ENCODE assay signal across 8 cellular contexts in the genomic region with DNA sequence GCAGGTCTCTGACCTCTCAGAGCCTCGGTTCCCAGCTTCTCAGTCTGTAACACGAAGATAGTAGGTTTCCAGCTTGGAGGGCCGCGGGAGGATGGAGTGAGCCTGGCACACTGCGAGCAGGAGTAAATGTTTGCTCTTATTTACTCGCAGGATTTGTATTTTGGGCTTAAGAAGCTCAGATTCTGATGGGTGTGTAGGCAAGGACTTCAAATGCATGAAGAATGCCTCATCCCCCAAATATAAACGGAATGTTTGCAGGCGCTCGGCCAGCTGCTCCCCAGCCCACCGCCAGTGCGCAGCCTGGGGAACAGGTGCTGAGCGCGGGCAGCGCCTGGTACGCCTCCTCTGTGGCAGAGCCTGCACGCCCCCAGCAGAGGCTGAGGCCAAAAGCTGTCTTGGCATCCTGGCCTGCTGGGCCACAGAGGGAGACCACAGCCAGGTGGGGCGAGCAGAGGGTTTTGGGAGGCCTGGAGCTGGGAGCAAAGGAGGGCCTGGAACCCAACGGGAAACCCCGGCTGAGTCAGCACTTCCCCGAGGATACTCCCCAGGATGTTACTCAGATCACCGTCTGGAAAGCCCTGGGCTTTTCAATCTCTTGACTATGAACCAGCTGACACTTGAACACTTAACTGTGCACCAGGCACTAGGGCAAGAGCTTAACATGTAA. TPM values are rescaled to one million over a fixed set of nuclear protein-coding genes. Genes with fewer than 3 reads are reported as not detected.
DNase-seq lines count a peak whose midpoint lies in the region; ATAC-seq and TF ChIP-seq lines count a peak whose summit lies in the region.

No MANE protein-coding gene starts in this region.

- H3K36me3 ChIP-seq in mammary epithelial cell (ENCODE audit: insufficient read depth, low read length) (peaks cover 19% of the 10 kb centered on the region), mucosa of stomach (ENCODE audit: control insufficient read depth, insufficient read depth, low read length) (peaks cover 7% of the 10 kb centered on the region), mesendoderm (ENCODE audit: control insufficient read depth, insufficient read depth, low read length) (no peaks in the 10 kb centered on the region)

- H2BK120ac ChIP-seq in mesendoderm (ENCODE audit: low read depth, low read length), result no peak overlapping the region

- TF ChIP-seq CTCF in CD4-positive, alpha-beta T cell (IDR thresholded peaks at IDR 0.05), result no peak
- no peak for TF ChIP-seq CTCF in mammary epithelial cell (conservative IDR thresholded peaks at IDR 0.05 in 1 of 2, IDR thresholded peaks at IDR 0.05 in 1 of 2; ENCODE audit: extremely low read depth in 1 of 2, insufficient read depth in 1 of 2, low read depth in 1 of 2, low read length in 2 of 2)

- H3K27me3 Mint-ChIP-seq in CD4-positive, alpha-beta T cell, result no peaks in the 10 kb centered on the region

- in situ Hi-C loops in mammary epithelial cell (cut with MboI; ENCODE audit: low sequenced_read_pairs in 2 of 2), result no loop called here

- H3K36me3 Mint-ChIP-seq in CD4-positive, alpha-beta T cell (ENCODE audit: low read depth), result peaks cover 77% of the 10 kb centered on the region

- no peak for DNase-seq in CD4-positive, alpha-beta T cell
- DNase-seq in NAMALWA (ENCODE audit: low spot score), result peak; percentile 59
- DNase-seq in mammary epithelial cell, result peak; percentile 96
- no peak for DNase-seq in NCI-H345 treated with DMSO at 0.1 percent for 48 hours (lab: John Stamatoyannopoulos, UW; ENCODE audit: unreplicated experiment)
- DNase-seq in NCI-H187 treated with DMSO at 0.1 percent for 48 hours (lab: John Stamatoyannopoulos, UW), result no peak
- DNase-seq in GDM1 (lab: John Stamatoyannopoulos, UW), result no peak
- DNase-seq in mesendoderm, result no peak

- no peak overlapping the region for H3K23ac ChIP-seq in mesendoderm (ENCODE audit: low read length)

- H3K27ac ChIP-seq in CD4-positive, alpha-beta T cell (ENCODE audit: low read depth, low read length), result peak overlapping the region; percentile 70
- peak overlapping the region; percentile 72 for H3K27ac ChIP-seq in mammary epithelial cell (ENCODE audit: insufficient read depth, low read depth, low read length)
- no peak overlapping the region for H3K27ac ChIP-seq in mesendoderm (ENCODE audit: low read depth, low read length)

- H4K5ac ChIP-seq in mesendoderm (ENCODE audit: low read length), result no peak overlapping the region

- H2AK5ac ChIP-seq in mesendoderm (ENCODE audit: low read length), result no peak overlapping the region

- dilution Hi-C loops in mammary epithelial cell (cut with HindIII; ENCODE audit: low sequenced_read_pairs), result no loop called here

- CTCF ChIA-PET in CD4-positive, alpha-beta T cell (lab: Charles Lee), result interaction anchor here (0.9 to 3.7 kb wide), 9 partner anchors 8 to 25 kb away, joined by 3 to 26 read pairs (median 12); partner anchors contain the start of genes CDC42BPG and EHD1
- CTCF ChIA-PET in mammary epithelial cell (lab: Charles Lee; ENCODE audit: low non-redundant PET), result interaction anchor here (0.7 kb wide), 1 partner anchor 21 kb away, joined by 4 read pairs; no protein-coding TSS in a partner anchor

- peak; percentile 58 for ATAC-seq in CD4-positive, alpha-beta T cell (ENCODE audit: poor library complexity)

- no peak overlapping the region for H3K56ac ChIP-seq in mesendoderm (ENCODE audit: low read length)

- H3K9me3 ChIP-seq in CD4-positive, alpha-beta T cell (ENCODE audit: control insufficient read depth, low read length), result no peaks in the 10 kb centered on the region
- H3K9me3 ChIP-seq in mammary epithelial cell (replicated peaks; ENCODE audit: insufficient read depth, low read length) (no peaks in the 10 kb centered on the region), mucosa of stomach (ENCODE audit: control insufficient read depth, low read length) (no peaks in the 10 kb centered on the region)

- no peak overlapping the region for H2BK5ac ChIP-seq in mesendoderm (ENCODE audit: low read length)

- peak overlapping the region; percentile 68 for H3K4me2 ChIP-seq in mammary epithelial cell (ENCODE audit: insufficient read depth, low read depth, low read length)
- H3K4me2 ChIP-seq in mesendoderm (ENCODE audit: low read length), result no peak overlapping the region

- no peaks in the 10 kb centered on the region for H3K9me3 Mint-ChIP-seq in CD4-positive, alpha-beta T cell

- no peaks in the 10 kb centered on the region for H3K27me3 ChIP-seq in CD4-positive, alpha-beta T cell (ENCODE audit: control insufficient read depth, insufficient read depth, low read length)
- H3K27me3 ChIP-seq in mammary epithelial cell (ENCODE audit: insufficient read depth, low read length), result no peaks in the 10 kb centered on the region
- no peaks in the 10 kb centered on the region for H3K27me3 ChIP-seq in mucosa of stomach (ENCODE audit: control insufficient read depth, insufficient read depth, low read length)
- no peaks in the 10 kb centered on the region for H3K27me3 ChIP-seq in mesendoderm (ENCODE audit: insufficient read depth, low read length, poor library complexity)

- H3K9ac ChIP-seq in mammary epithelial cell (ENCODE audit: insufficient read depth, low read length), result peak overlapping the region; percentile 56
- peak overlapping the region; percentile 50 for H3K9ac ChIP-seq in mucosa of stomach (ENCODE audit: low read length)
- no peak overlapping the region for H3K9ac ChIP-seq in mesendoderm (ENCODE audit: low read length)

- H2BK15ac ChIP-seq in mesendoderm (replicated peaks; ENCODE audit: low read depth), result no peak overlapping the region

- peaks cover 68% of the 10 kb centered on the region for H3K4me1 ChIP-seq in mammary epithelial cell (ENCODE audit: insufficient read depth, low read length)
- H3K4me1 ChIP-seq in mucosa of stomach (ENCODE audit: control insufficient read depth, insufficient read depth, low read length), result peaks cover 69% of the 10 kb centered on the region
- no peaks in the 10 kb centered on the region for H3K4me1 ChIP-seq in mesendoderm (ENCODE audit: control insufficient read depth, low read depth, low read length)

- H4K20me1 ChIP-seq in mammary epithelial cell (ENCODE audit: insufficient read depth, low read length), result no peaks in the 10 kb centered on the region

- H3K4ac ChIP-seq in mesendoderm (ENCODE audit: low read depth, low read length), result no peak overlapping the region

- no peak overlapping the region for H4K8ac ChIP-seq in mesendoderm (ENCODE audit: low read depth, low read length)

- WGBS in mammary epithelial cell (ENCODE audit: low coverage, missing lambda C conversion rate), result 16% methylated on average over 12 of the region's 21 CpGs
- WGBS in mesendoderm (ENCODE audit: extremely low coverage, insufficient coverage, low lambda C conversion rate), result no CpG with 5 or more reads among the region's 21 CpGs

- BruUV-seq in mammary epithelial cell (replicated peaks; lab: Mats Ljungman, UMichigan), result TSS peak; percentile 2

- peaks cover 9% of the 10 kb centered on the region for H3K79me1 ChIP-seq in mesendoderm (ENCODE audit: low read length)

- peak overlapping the region; percentile 82 for H3K4me3 Mint-ChIP-seq in CD4-positive, alpha-beta T cell

- H3K4me1 Mint-ChIP-seq in CD4-positive, alpha-beta T cell (ENCODE audit: low read depth), result peaks cover 89% of the 10 kb centered on the region

- intact Hi-C loops in CD4-positive, alpha-beta T cell (cut with DNase I, micrococcal nuclease), result loop anchor here (1.0 to 10.0 kb wide), 3 partner anchors 10 to 94 kb away; partner anchors contain the start of gene SF1 (in 1 of the 2)
- intact Hi-C loops in mammary epithelial cell (cut with micrococcal nuclease), result loop anchor here (1.0 to 2.0 kb wide), 2 partner anchors 7 to 14 kb away; no protein-coding TSS in a partner anchor

- H2AFZ ChIP-seq in mammary epithelial cell (ENCODE audit: low read depth, low read length), result no peak overlapping the region

- no peak overlapping the region for H3K18ac ChIP-seq in mesendoderm (ENCODE audit: low read length)

- H3K4me3 ChIP-seq in mammary epithelial cell (replicated peaks in 1 of 3; ENCODE audit: insufficient read depth in 1 of 3, low read depth in 2 of 3, low read length in 3 of 3) (no peak overlapping the region), mucosa of stomach (ENCODE audit: low read length) (no peak overlapping the region), mesendoderm (ENCODE audit: low read length) (no peak overlapping the region)

- POLR2A ChIA-PET in CD4-positive, alpha-beta T cell (lab: Charles Lee), result interaction anchor here (0.6 to 27.2 kb wide), 7 partner anchors 9 to 1977 kb away, joined by 3 to 767 read pairs (median 3); partner anchors contain the start of gene EHD1

- H3K79me2 ChIP-seq in mammary epithelial cell (ENCODE audit: insufficient read depth, low read length) (peaks cover 91% of the 10 kb centered on the region), mesendoderm (ENCODE audit: control insufficient read depth, insufficient read depth, low read length) (no peaks in the 10 kb centered on the region)

- peak overlapping the region; percentile 93 for H3K27ac Mint-ChIP-seq in CD4-positive, alpha-beta T cell

RNA-seq across cellular contexts. Expression of gene EHD1, which starts 9.4 kb away (rescaled TPM):
- total RNA-seq in CD4-positive, alpha-beta T cell, result 100 to 1,000 TPM; 132 to 139 TPM
- total RNA-seq in mammary epithelial cell, result 100 to 1,000 TPM in 1 of 2 donors, 10 to 100 TPM in 1; 71.2 to 172 TPM
- polyA plus RNA-seq in mammary epithelial cell, result 219 TPM
- 255 TPM for polyA minus RNA-seq in mammary epithelial cell
- 21.1 TPM for polyA plus RNA-seq in mesendoderm (2013, experiment 1 of 2)
- polyA plus RNA-seq in mesendoderm (2013, experiment 2 of 2), result 21.9 TPM

RNA-seq across cellular contexts. Expression of gene CDC42BPG, which starts 24.6 kb away (rescaled TPM):
- total RNA-seq in CD4-positive, alpha-beta T cell, result 1 to 10 TPM; 6.9 to 9.7 TPM
- 10 to 100 TPM; 10.5 to 18.7 TPM for total RNA-seq in mammary epithelial cell
- polyA plus RNA-seq in mammary epithelial cell, result 3.7 TPM
- 8.1 TPM for polyA minus RNA-seq in mammary epithelial cell
- polyA plus RNA-seq in mesendoderm (2013, experiment 1 of 2), result 3.2 TPM
- polyA plus RNA-seq in mesendoderm (2013, experiment 2 of 2), result 3.4 TPM

RNA-seq across cellular contexts. Expression of gene ATG2A, which starts 48.0 kb away (rescaled TPM):
- 100 to 1,000 TPM; 189 to 198 TPM for total RNA-seq in CD4-positive, alpha-beta T cell
- 10 to 100 TPM; 20.7 to 21.0 TPM for total RNA-seq in mammary epithelial cell
- polyA plus RNA-seq in mammary epithelial cell, result 7.0 TPM
- polyA minus RNA-seq in mammary epithelial cell, result 9.8 TPM
- 5.1 TPM for polyA plus RNA-seq in mesendoderm (2013, experiment 1 of 2)
- polyA plus RNA-seq in mesendoderm (2013, experiment 2 of 2), result 5.4 TPM

RNA-seq across cellular contexts. Expression of gene PPP2R5B, which starts 55.5 kb away (rescaled TPM):
- 10 to 100 TPM; 16.8 to 18.3 TPM for total RNA-seq in CD4-positive, alpha-beta T cell
- total RNA-seq in mammary epithelial cell, result 10 to 100 TPM; 13.8 to 32.7 TPM
- 11.4 TPM for polyA plus RNA-seq in mammary epithelial cell
- polyA minus RNA-seq in mammary epithelial cell, result 14.2 TPM
- polyA plus RNA-seq in mesendoderm (2013, experiment 1 of 2), result 2.4 TPM
- polyA plus RNA-seq in mesendoderm (2013, experiment 2 of 2), result 3.2 TPM

RNA-seq across cellular contexts. Expression of gene MEN1, which starts 58.7 kb away (rescaled TPM):
- 10 to 100 TPM; 16.4 to 17.7 TPM for total RNA-seq in CD4-positive, alpha-beta T cell
- 10 to 100 TPM; 20.7 to 35.7 TPM for total RNA-seq in mammary epithelial cell
- 24.7 TPM for polyA plus RNA-seq in mammary epithelial cell
- 23.4 TPM for polyA minus RNA-seq in mammary epithelial cell
- polyA plus RNA-seq in mesendoderm (2013, experiment 1 of 2), result 46.1 TPM
- 44.6 TPM for polyA plus RNA-seq in mesendoderm (2013, experiment 2 of 2)

Comparison
In these comparisons a context has a peak if more than half of its experiments do, and no peak if none do; other contexts are left out.
1. DNase-seq: peak in NAMALWA (single experiment) and mammary epithelial cell (single experiment); none in CD4-positive, alpha-beta T cell (0 of 10), NCI-H345 treated with DMSO at 0.1 percent for 48 hours (single experiment), NCI-H187 treated with DMSO at 0.1 percent for 48 hours (single experiment), GDM1 (single experiment) and mesendoderm (single experiment).
2. RNA of gene ATG2A, which starts 48.0 kb away (total RNA-seq): 189 to 198 TPM in CD4-positive, alpha-beta T cell; 20.7 to 21.0 TPM in mammary epithelial cell; every median in the first group is over 4 times any median in the second.